9 cellular contexts compared by ENCODE assay signal in the genomic region with DNA sequence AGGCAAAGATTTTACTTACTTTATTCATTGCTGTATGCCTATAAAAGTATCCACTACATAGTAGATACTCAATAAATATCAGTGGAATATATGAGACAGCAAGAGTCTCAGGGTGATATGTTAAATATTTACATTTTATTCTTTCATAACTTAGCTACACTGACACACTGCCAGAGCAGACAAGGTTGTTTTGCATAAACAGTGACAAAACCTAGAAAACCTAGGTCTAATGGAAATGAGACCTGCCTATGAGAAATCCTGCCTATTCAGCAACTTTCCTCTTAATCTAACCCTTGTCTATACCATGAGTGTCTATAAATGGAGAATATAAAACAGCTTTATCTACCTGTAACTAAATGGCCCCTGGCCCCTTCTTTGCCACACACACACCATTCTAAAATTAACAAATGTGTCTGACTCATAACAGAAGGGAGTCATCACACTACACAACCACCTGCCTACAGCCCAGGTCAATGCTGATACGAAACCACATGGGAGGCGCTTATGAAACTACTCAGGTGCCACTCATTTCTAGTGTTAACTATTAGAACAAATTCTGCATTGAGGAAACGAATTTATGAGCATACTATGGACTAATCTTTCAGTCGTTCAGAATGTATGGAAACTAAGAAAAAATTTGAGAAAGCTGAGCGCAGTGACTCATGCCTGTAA.
DNase-seq lines count a peak whose midpoint lies in the region; ATAC-seq and TF ChIP-seq lines count a peak whose summit lies in the region.
"Had no signal": no experiment of that assay in that cellular context is flagged by ENCODE, and none has a peak within 500 bp of the region (broad histone marks: within the 10 kb centered on the region; RNA-seq: fewer than 3 reads in every experiment).

No MANE protein-coding gene starts in this region.

- H3K4me3 Mint-ChIP-seq in HFFc6 = no peak overlapping the region

- no peak overlapping the region for H3K23ac ChIP-seq in neuronal stem cell (ENCODE audit: low read depth, low read length, poor library complexity)

- H2BK15ac ChIP-seq in neuronal stem cell (ENCODE audit: low read length) = no peak overlapping the region

- H3K27me3 Mint-ChIP-seq in HFFc6 (ENCODE audit: insufficient read depth) = no peaks in the 10 kb centered on the region; the same call in 1 of the 2 replicates

- H3K4me1 ChIP-seq in PC-3 (ENCODE audit: insufficient read depth, low read length) (no peaks in the 10 kb centered on the region), neuronal stem cell (ENCODE audit: control insufficient read depth in 2 of 2, insufficient read depth in 1 of 2, low read depth in 1 of 2, low read length in 2 of 2) (no peaks in the 10 kb centered on the region), spleen (no peaks in the 10 kb centered on the region)
- H3K4me1 ChIP-seq: prostate gland had no signal

- peaks cover 1% of the 10 kb centered on the region for H3K79me1 ChIP-seq in neuronal stem cell (ENCODE audit: low read depth, low read length)

- no peak overlapping the region for H4K91ac ChIP-seq in neuronal stem cell (ENCODE audit: low read depth, low read length, poor library complexity)

- H3K79me2 ChIP-seq in PC-3 (ENCODE audit: low read length) = no peaks in the 10 kb centered on the region

- no peak overlapping the region for H2BK5ac ChIP-seq in neuronal stem cell (ENCODE audit: low read length)

- H3K18ac ChIP-seq in neuronal stem cell (ENCODE audit: low read length) = no peak overlapping the region

- intact Hi-C loops in PC-3 (cut with micrococcal nuclease) = no loop called here
- intact Hi-C loops in spleen (cut with DNase I; ENCODE audit: low total_unique reads) = no loop called here

- no CpG with 5 or more reads among the region's 5 CpGs for WGBS in neuronal stem cell (ENCODE audit: extremely low coverage in 2 of 2, insufficient read length in 2 of 2, insufficient replicate concordance in 1 of 2), 2 donors
- 72 to 85% (median 77%) methylated on average over 5 of the region's 5 CpGs for WGBS in spleen, 5 donors

- H3K27me3 ChIP-seq in PC-3 (ENCODE audit: low read length) (no peaks in the 10 kb centered on the region), neuronal stem cell (ENCODE audit: control insufficient read depth in 3 of 3, insufficient read depth in 3 of 3, low read depth in 1 of 3, low read length in 3 of 3) (no peaks in the 10 kb centered on the region), spleen (replicated peaks in 1 of 7) (no peaks in the 10 kb centered on the region)

- H3K4ac ChIP-seq in neuronal stem cell (ENCODE audit: low read length) = no peak overlapping the region

- no peak overlapping the region for H2BK120ac ChIP-seq in neuronal stem cell (ENCODE audit: low read depth, low read length)

- H3K36me3 Mint-ChIP-seq in HFFc6 (ENCODE audit: low read depth) = peaks cover 10% of the 10 kb centered on the region

- H2AK5ac ChIP-seq in neuronal stem cell (ENCODE audit: low read depth, low read length) = no peak overlapping the region

- no peaks in the 10 kb centered on the region for H4K20me1 ChIP-seq in PC-3 (ENCODE audit: low read length)

- H3K9me2 ChIP-seq in PC-3 (replicated peaks; ENCODE audit: low read length) = no peaks in the 10 kb centered on the region

- H3K9me3 Mint-ChIP-seq in HFFc6 = no peaks in the 10 kb centered on the region

- no peak overlapping the region for H3K14ac ChIP-seq in neuronal stem cell (ENCODE audit: low read length)

- H2AFZ ChIP-seq in PC-3 (ENCODE audit: low read length) = no peak overlapping the region
- H2AFZ ChIP-seq in neuronal stem cell (ENCODE audit: low read length) = no peak overlapping the region

- POLR2A ChIA-PET in PC-3 (lab: Charles Lee; ENCODE audit: unreplicated experiment) = no interaction called here

- no peak overlapping the region for H3K27ac Mint-ChIP-seq in HFFc6

- DNase-seq in PC-3 (peak; percentile 6), putamen (ENCODE audit: low spot score) (no peak), HFFc6 (no peak), neuronal stem cell (ENCODE audit: low spot score) (no peak), spleen (no peak)
- DNase-seq in stimulated activated CD4-positive, alpha-beta T cell treated with anti-CD3 and anti-CD28 coated beads, Interleukin-15, amount 100 ng/mL, for 48 hours (ENCODE audit: low read depth in 2 of 2) = peak; percentile 18 to 36

- no peak for TF ChIP-seq POLR2A in spleen (IDR thresholded peaks at IDR 0.05)

- H3K9ac ChIP-seq in PC-3 (ENCODE audit: low read length) (no peak overlapping the region), neuronal stem cell (ENCODE audit: low read depth, low read length, poor library complexity) (no peak overlapping the region)

- no peak overlapping the region for H2BK12ac ChIP-seq in neuronal stem cell (ENCODE audit: low read length)

- CTCF ChIA-PET in PC-3 (lab: Charles Lee) = no interaction called here

- H3K4me2 ChIP-seq in PC-3 (ENCODE audit: low read length) = no peak overlapping the region
- H3K4me2 ChIP-seq in neuronal stem cell (ENCODE audit: insufficient read depth, low read length, poor library complexity, severe bottlenecking) = no peak overlapping the region

- TF ChIP-seq CTCF in PC-3 (conservative IDR thresholded peaks at IDR 0.05; ENCODE audit: low read depth, low read length) (no peak), HFFc6 (IDR thresholded peaks at IDR 0.05) (no peak), spleen (IDR thresholded peaks at IDR 0.05 in 8 of 11, conservative IDR thresholded peaks at IDR 0.05 in 3 of 11) (no peak)

- H3K36me3 ChIP-seq in PC-3 (ENCODE audit: low read depth, low read length) = peaks cover 15% of the 10 kb centered on the region
- H3K36me3 ChIP-seq in neuronal stem cell (replicated peaks in 1 of 2; ENCODE audit: control insufficient read depth in 2 of 2, insufficient read depth in 2 of 2, low read length in 2 of 2) = peaks cover 6 to 88% of the 10 kb centered on the region in 2 donors
- H3K36me3 ChIP-seq in spleen = peaks cover 0 to 92% (median 33%) of the 10 kb centered on the region in 6 donors

- H3K9me3 ChIP-seq in PC-3 (ENCODE audit: low read length) = no peaks in the 10 kb centered on the region
- H3K9me3 ChIP-seq in neuronal stem cell (replicated peaks in 1 of 2; ENCODE audit: control insufficient read depth in 2 of 2, insufficient read depth in 1 of 2, low read depth in 1 of 2, low read length in 2 of 2) = no peaks in the 10 kb centered on the region
- no peaks in the 10 kb centered on the region for H3K9me3 ChIP-seq in spleen
- H3K9me3 ChIP-seq: prostate gland had no signal

- ATAC-seq in GM19023 (IDR thresholded peaks at IDR 0.05; ENCODE audit: unreplicated experiment) (peak; percentile 99), HG02610 (IDR thresholded peaks at IDR 0.05; ENCODE audit: unreplicated experiment) (peak; percentile 98), PC-3 (peak; percentile 27; the same call in 1 of the 2 replicates)

- no peak overlapping the region for H3K27ac ChIP-seq in PC-3 (ENCODE audit: low read length)
- no peak overlapping the region for H3K27ac ChIP-seq in neuronal stem cell (replicated peaks; ENCODE audit: low read length)
- H3K27ac ChIP-seq in spleen = no peak overlapping the region
- H3K27ac ChIP-seq: prostate gland had no signal

- no peaks in the 10 kb centered on the region for H3F3A ChIP-seq in PC-3 (ENCODE audit: low read length, unreplicated experiment)

- BruUV-seq in PC-3 (replicated peaks; lab: Mats Ljungman, UMichigan) = no TSS peak

- H4K8ac ChIP-seq in neuronal stem cell (ENCODE audit: low read depth, low read length) = no peak overlapping the region

- peaks cover 6% of the 10 kb centered on the region; the same call in 1 of the 2 replicates for H3K4me1 Mint-ChIP-seq in HFFc6 (ENCODE audit: low read depth)

- no peak overlapping the region for H3K4me3 ChIP-seq in PC-3 (ENCODE audit: low read length)
- H3K4me3 ChIP-seq in neuronal stem cell (ENCODE audit: low read length in 2 of 2) = no peak overlapping the region
- no peak overlapping the region for H3K4me3 ChIP-seq in spleen
- H3K4me3 ChIP-seq: prostate gland had no signal

Comparison
In these comparisons a context has a peak if more than half of its experiments do, and no peak if none do; other contexts are left out.
1. ATAC-seq: peak in every context shown above with its lines; median percentile 99 in GM19023; 98 in HG02610; 27 in PC-3.
2. DNase-seq: peak in PC-3 (single experiment) and stimulated activated CD4-positive, alpha-beta T cell treated with anti-CD3 and anti-CD28 coated beads, Interleukin-15, amount 100 ng/mL, for 48 hours (2 of 2); none in putamen (single experiment), HFFc6 (single experiment), neuronal stem cell (single experiment) and spleen (single experiment).